In genomic region chr18:11671156-11671555, GRCh38 we compare ENCODE assay signal across 19 cellular contexts.
"Had no signal": no experiment of that assay in that cellular context is flagged by ENCODE, and none has a peak within 500 bp of the region (broad histone marks: within the 10 kb centered on the region; RNA-seq: fewer than 3 reads in every experiment).

No MANE protein-coding gene starts in this region.

- ATAC-seq: gastroesophageal sphincter; left colon; left ventricle myocardium superior; naive thymus-derived CD8-positive, alpha-beta T cell; pancreas; right cardiac atrium had no signal

- H3K4me3 ChIP-seq: colonic mucosa, esophagus squamous epithelium, gastroesophageal sphincter, pancreas, tibial artery, upper lobe of left lung, uterus had no signal

- H3K9me3 ChIP-seq: colonic mucosa, esophagus squamous epithelium, gastroesophageal sphincter, pancreas, tibial artery, upper lobe of left lung, uterus had no signal

- H3K4me1 ChIP-seq: colonic mucosa, gastroesophageal sphincter, pancreas, upper lobe of left lung, uterus had no signal

- H3K27ac Mint-ChIP-seq: naive thymus-derived CD8-positive, alpha-beta T cell; progenitor cell of endocrine pancreas; stimulated activated naive CD8-positive, alpha-beta T cell treated with anti-CD3 and anti-CD28 coated beads, Interleukin-15, Interleukin-2, amounts not matched to agents 100 ng/mL and 50 ng/mL, for 24 hours had no signal

- H3K9me3 Mint-ChIP-seq: naive thymus-derived CD8-positive, alpha-beta T cell; stimulated activated naive CD8-positive, alpha-beta T cell treated with anti-CD3 and anti-CD28 coated beads, Interleukin-15, Interleukin-2, amounts not matched to agents 100 ng/mL and 50 ng/mL, for 24 hours had no signal

- H3K27me3 ChIP-seq: colonic mucosa, pancreas, upper lobe of left lung, uterus had no signal

- H3K36me3 ChIP-seq: colonic mucosa, esophagus squamous epithelium, gastroesophageal sphincter, pancreas, tibial artery, upper lobe of left lung, uterus had no signal

- H3K27ac ChIP-seq: colonic mucosa, esophagus squamous epithelium, gastroesophageal sphincter, pancreas, tibial artery, upper lobe of left lung, uterus had no signal

- H3K4me3 Mint-ChIP-seq: naive thymus-derived CD8-positive, alpha-beta T cell; stimulated activated naive CD8-positive, alpha-beta T cell treated with anti-CD3 and anti-CD28 coated beads, Interleukin-15, Interleukin-2, amounts not matched to agents 100 ng/mL and 50 ng/mL, for 24 hours had no signal

- DNase-seq: colonic mucosa; dermis blood vessel endothelial cell; esophagus squamous epithelium; foreskin fibroblast; left colon; left ventricle myocardium superior; mesendoderm; naive thymus-derived CD8-positive, alpha-beta T cell; nucleus accumbens; pancreas; right cardiac atrium; small intestine; stimulated activated CD4-positive, alpha-beta T cell treated with anti-CD3 and anti-CD28 coated beads, Interleukin-12 subunit alpha, Interleukin-12 subunit beta, amount 100 ng/mL, for 4 hours; upper lobe of left lung; uterus had no signal
